In genomic region chr17:306536-307294, GRCh38 we compare ENCODE assay signal across 19 cellular contexts. TPM values are rescaled to one million over a fixed set of nuclear protein-coding genes. Genes with fewer than 3 reads are reported as not detected.
DNase-seq lines count a peak whose midpoint lies in the region; ATAC-seq, FAIRE-seq and TF ChIP-seq lines count a peak whose summit lies in the region.
"Had no signal": no experiment of that assay in that cellular context is flagged by ENCODE, and none has a peak within 500 bp of the region (broad histone marks: within the 10 kb centered on the region; RNA-seq: fewer than 3 reads in every experiment).

No MANE protein-coding gene starts in this region.

- H3K18ac ChIP-seq in neuronal stem cell (ENCODE audit: low read length) = peak overlapping the region; percentile 73

- TF ChIP-seq RAD21 in HepG2 (CRISPR knock-in tag; IDR thresholded peaks at IDR 0.05) = no peak

- H2BK15ac ChIP-seq in neuronal stem cell (ENCODE audit: low read length) = peak overlapping the region; percentile 39

- CTCF ChIA-PET in HepG2 (lab: Yijun Ruan, JAX; ENCODE audit: low intra/inter-chr PET ratio, low total read pairs) = no interaction called here

- H3K27ac Mint-ChIP-seq in chondrocyte (ENCODE audit: unreplicated experiment) = no peak overlapping the region
- no peak overlapping the region for H3K27ac Mint-ChIP-seq in activated naive CD8-positive, alpha-beta T cell treated with anti-CD3 and anti-CD28 coated beads for 36 hours
- H3K27ac Mint-ChIP-seq: B cell had no signal

- no peak overlapping the region for H2AFZ ChIP-seq in HepG2 (ENCODE audit: low read length)
- no peak overlapping the region for H2AFZ ChIP-seq in neuronal stem cell (ENCODE audit: low read length)

- H3K4me3 Mint-ChIP-seq in chondrocyte (ENCODE audit: unreplicated experiment) = no peak overlapping the region
- H3K4me3 Mint-ChIP-seq in activated naive CD8-positive, alpha-beta T cell treated with anti-CD3 and anti-CD28 coated beads for 36 hours = no peak overlapping the region
- H3K4me3 Mint-ChIP-seq: B cell; CD4-positive, alpha-beta memory T cell had no signal

- WGBS in HepG2 (ENCODE audit: low lambda C conversion rate) = 93% methylated on average over 25 of the region's 26 CpGs
- no CpG with 5 or more reads among the region's 26 CpGs for WGBS in neuronal stem cell (ENCODE audit: extremely low coverage in 2 of 2, insufficient read length in 2 of 2, insufficient replicate concordance in 1 of 2), 2 donors

- FAIRE-seq in HepG2 (lab: Jason Lieb, UNC) = no peak

- no peak for TF ChIP-seq POLR2A in HepG2 (IDR thresholded peaks at IDR 0.05; ENCODE audit: insufficient read depth in 1 of 2, low read depth in 2 of 2, low read length in 2 of 2)

- no peak overlapping the region for H2BK5ac ChIP-seq in neuronal stem cell (ENCODE audit: low read length)

- H2AK5ac ChIP-seq in neuronal stem cell (ENCODE audit: low read depth, low read length) = peak overlapping the region; percentile 79

- no peaks in the 10 kb centered on the region for H3K36me3 Mint-ChIP-seq in chondrocyte (ENCODE audit: low read depth)
- no peaks in the 10 kb centered on the region for H3K36me3 Mint-ChIP-seq in activated naive CD8-positive, alpha-beta T cell treated with anti-CD3 and anti-CD28 coated beads for 36 hours
- H3K36me3 Mint-ChIP-seq: CD4-positive, alpha-beta memory T cell had no signal

- H3K27me3 ChIP-seq in RWPE2 (ENCODE audit: insufficient read depth, poor library complexity, severe bottlenecking) (peaks cover 5% of the 10 kb centered on the region), HepG2 (ENCODE audit: control insufficient read depth in 1 of 2, insufficient read depth in 2 of 2, low read length in 2 of 2) (no peaks in the 10 kb centered on the region), neuronal stem cell (ENCODE audit: control insufficient read depth in 3 of 3, insufficient read depth in 3 of 3, low read depth in 1 of 3, low read length in 3 of 3) (no peaks in the 10 kb centered on the region)
- H3K27me3 ChIP-seq: SJSA1 had no signal

- no peak overlapping the region for H2BK12ac ChIP-seq in neuronal stem cell (ENCODE audit: low read length)

- peak overlapping the region; percentile 19 for H4K8ac ChIP-seq in neuronal stem cell (ENCODE audit: low read depth, low read length)

- ATAC-seq in RWPE2 (ENCODE audit: low read depth) = no peak
- ATAC-seq in HepG2 = no peak

- no peak for TF ChIP-seq EP300 in HepG2 (IDR thresholded peaks at IDR 0.05; ENCODE audit: low read depth in 2 of 2, low read length in 2 of 2)
- TF ChIP-seq EP300 in HepG2 (CRISPR knock-in tag; IDR thresholded peaks at IDR 0.05; ENCODE audit: borderline replicate concordance) = no peak

- POLR2A ChIA-PET in HepG2 (lab: Yijun Ruan, JAX) = interaction anchor here (1.1 kb wide), 1 partner anchor 45 kb away, joined by 3 read pairs; no protein-coding TSS in a partner anchor

- H3K23ac ChIP-seq in neuronal stem cell (ENCODE audit: low read depth, low read length, poor library complexity) = no peak overlapping the region

- H3K27ac ChIP-seq in RWPE2 (ENCODE audit: poor library complexity, severe bottlenecking) = no peak overlapping the region
- H3K27ac ChIP-seq in HepG2 (ENCODE audit: extremely low read length, insufficient read depth, low read length) = no peak overlapping the region
- H3K27ac ChIP-seq in neuronal stem cell (replicated peaks; ENCODE audit: low read length) = no peak overlapping the region
- H3K27ac ChIP-seq: SJSA1 had no signal

- H3K4me1 Mint-ChIP-seq in chondrocyte (ENCODE audit: low read depth) = no peaks in the 10 kb centered on the region
- H3K4me1 Mint-ChIP-seq in activated naive CD8-positive, alpha-beta T cell treated with anti-CD3 and anti-CD28 coated beads for 36 hours = no peaks in the 10 kb centered on the region
- H3K4me1 Mint-ChIP-seq: B cell; CD4-positive, alpha-beta memory T cell had no signal

- H3K27me3 Mint-ChIP-seq in chondrocyte (ENCODE audit: low read depth) = peaks cover 12% of the 10 kb centered on the region
- H3K27me3 Mint-ChIP-seq in activated naive CD8-positive, alpha-beta T cell treated with anti-CD3 and anti-CD28 coated beads for 36 hours = no peaks in the 10 kb centered on the region
- H3K27me3 Mint-ChIP-seq: B cell had no signal

- DNase-seq in RWPE2 (ENCODE audit: low spot score) (peak; percentile 44), chondrocyte (ENCODE audit: low spot score) (peak; percentile 50), HepG2 (ENCODE audit: low spot score) (no peak), neuronal stem cell (ENCODE audit: low spot score) (no peak), NOMO-1 treated with dmso at 0.1 percent for 144 hours (lab: John Stamatoyannopoulos, UW; ENCODE audit: unreplicated experiment) (no peak), DMS153 treated with DMSO at 0.1 percent for 48 hours (lab: John Stamatoyannopoulos, UW; ENCODE audit: unreplicated experiment) (no peak), DMS 273 (lab: John Stamatoyannopoulos, UW; ENCODE audit: unreplicated experiment) (no peak)
- DNase-seq in activated naive CD8-positive, alpha-beta T cell treated with anti-CD3 and anti-CD28 coated beads for 36 hours = no peak
- DNase-seq: Calu3; CD4-positive, alpha-beta memory T cell; DMS79; HCEC 1CT; NCI-H1930; NCI-H2171; NCI-H446; NCI-H748 treated with DMSO at 0.1 percent for 48 hours; RPMI8226 had no signal

- in situ Hi-C loops in HepG2 (cut with HindIII; ENCODE audit: extremely low pct_ligation_motif_present, low pct_unique_long_range_greater_than_20kb) = no loop called here

- H3K4me2 ChIP-seq in HepG2 (ENCODE audit: low read depth, low read length) (no peak overlapping the region), neuronal stem cell (ENCODE audit: insufficient read depth, low read length, poor library complexity, severe bottlenecking) (no peak overlapping the region)

- peak overlapping the region; percentile 83 for H3K14ac ChIP-seq in neuronal stem cell (ENCODE audit: low read length)

- H2BK120ac ChIP-seq in neuronal stem cell (ENCODE audit: low read depth, low read length) = peak overlapping the region; percentile 9

- no peaks in the 10 kb centered on the region for H3K79me1 ChIP-seq in neuronal stem cell (ENCODE audit: low read depth, low read length)

- H3K4me3 ChIP-seq in RWPE2 (ENCODE audit: severe bottlenecking) (no peak overlapping the region), HepG2 (replicated peaks in 1 of 3; ENCODE audit: insufficient read depth in 1 of 3, low read depth in 2 of 3, low read length in 3 of 3) (no peak overlapping the region), neuronal stem cell (ENCODE audit: low read length in 2 of 2) (no peak overlapping the region)
- H3K4me3 ChIP-seq: SJSA1 had no signal

- H3K36me3 ChIP-seq in RWPE2 (ENCODE audit: low read depth) (no peaks in the 10 kb centered on the region), HepG2 (replicated peaks in 1 of 2; ENCODE audit: control insufficient read depth in 1 of 2, insufficient read depth in 2 of 2, low read length in 2 of 2) (peaks cover 1 to 10% of the 10 kb centered on the region in 2 experiments; a peak in 3 of 5 replicates), neuronal stem cell (replicated peaks in 1 of 2; ENCODE audit: control insufficient read depth in 2 of 2, insufficient read depth in 2 of 2, low read length in 2 of 2) (no peaks in the 10 kb centered on the region)
- H3K36me3 ChIP-seq: SJSA1 had no signal

- H3K9ac ChIP-seq in HepG2 (ENCODE audit: insufficient read depth, low read depth, low read length) = no peak overlapping the region
- peak overlapping the region; percentile 24 for H3K9ac ChIP-seq in neuronal stem cell (ENCODE audit: low read depth, low read length, poor library complexity)

- no TSS peak for BruUV-seq in HepG2 (replicated peaks; lab: Mats Ljungman, UMichigan)

- TF ChIP-seq CTCF in RWPE2 (IDR thresholded peaks at IDR 0.05; ENCODE audit: poor library complexity, severe bottlenecking) (no peak), chondrocyte (IDR thresholded peaks at IDR 0.05) (no peak), HepG2 (CRISPR knock-in tag; IDR thresholded peaks at IDR 0.05) (no peak)

- H3K9me3 Mint-ChIP-seq in chondrocyte (ENCODE audit: low read depth) = no peaks in the 10 kb centered on the region
- no peaks in the 10 kb centered on the region for H3K9me3 Mint-ChIP-seq in activated naive CD8-positive, alpha-beta T cell treated with anti-CD3 and anti-CD28 coated beads for 36 hours
- H3K9me3 Mint-ChIP-seq: CD4-positive, alpha-beta memory T cell had no signal

- no peaks in the 10 kb centered on the region for H3K79me2 ChIP-seq in HepG2 (ENCODE audit: insufficient read depth, low read length)

- H4K20me1 ChIP-seq in HepG2 (ENCODE audit: insufficient read depth, low read length) = peaks cover 4% of the 10 kb centered on the region

- peak overlapping the region; percentile 80 for H4K91ac ChIP-seq in neuronal stem cell (ENCODE audit: low read depth, low read length, poor library complexity)

- H3K9me3 ChIP-seq in RWPE2 (ENCODE audit: severe bottlenecking) = no peaks in the 10 kb centered on the region
- H3K9me3 ChIP-seq in HepG2 (ENCODE audit: low read length) = no peaks in the 10 kb centered on the region
- H3K9me3 ChIP-seq in neuronal stem cell (replicated peaks in 1 of 2; ENCODE audit: control insufficient read depth in 2 of 2, insufficient read depth in 1 of 2, low read depth in 1 of 2, low read length in 2 of 2) = no peaks in the 10 kb centered on the region
- H3K9me3 ChIP-seq: SJSA1 had no signal

- intact Hi-C loops in HepG2 (cut with micrococcal nuclease; ENCODE audit: unreplicated experiment) = no loop called here

- H3K4ac ChIP-seq in neuronal stem cell (ENCODE audit: low read length) = no peak overlapping the region

- no peaks in the 10 kb centered on the region for H3K4me1 ChIP-seq in RWPE2 (ENCODE audit: insufficient read depth, poor library complexity, severe bottlenecking)
- no peaks in the 10 kb centered on the region for H3K4me1 ChIP-seq in HepG2 (ENCODE audit: insufficient read depth, low read length)
- peaks cover 29 to 47% of the 10 kb centered on the region in 2 donors for H3K4me1 ChIP-seq in neuronal stem cell (ENCODE audit: control insufficient read depth in 2 of 2, insufficient read depth in 1 of 2, low read depth in 1 of 2, low read length in 2 of 2)
- H3K4me1 ChIP-seq: SJSA1 had no signal

RNA-seq across cellular contexts. Expression of gene RPH3AL, which starts 45.9 kb away (rescaled TPM):
- total RNA-seq in chondrocyte = 3.4 to 4.1 TPM (median 4.0 TPM) in 3 replicates
- 6.7 and 7.8 TPM in 2 replicates for total RNA-seq in HepG2 (2016; rRNA removed; fragmentation: Illumina TruSeq; extraction: Trizol)
- 10.8 and 13.9 TPM in 2 replicates for total RNA-seq in HepG2 (2016; cell fraction: cytosol; rRNA removed; fragmentation: Illumina TruSeq; extraction: Trizol; ENCODE audit: low read depth)
- total RNA-seq in HepG2 (2016; cell fraction: insoluble cytoplasmic fraction; rRNA removed; fragmentation: Illumina TruSeq; extraction: Trizol) = 8.0 and 8.6 TPM in 2 replicates
- total RNA-seq in HepG2 (2016; cell fraction: membrane; rRNA removed; fragmentation: Illumina TruSeq; extraction: Trizol) = 12.1 and 13.4 TPM in 2 replicates
- total RNA-seq in HepG2 (2016; cell fraction: nucleus; rRNA removed; fragmentation: Illumina TruSeq; extraction: Trizol) = 6.4 and 8.4 TPM in 2 replicates
- polyA plus RNA-seq in HepG2 (2011; rRNA removed) = 16.4 and 20.7 TPM in 2 replicates
- 14.3 and 17.0 TPM in 2 replicates for polyA plus RNA-seq in HepG2 (2011; cell fraction: cytosol; rRNA removed)
- 21.3 and 26.7 TPM in 2 replicates for polyA plus RNA-seq in HepG2 (2011; cell fraction: nucleus; rRNA removed)
- polyA plus RNA-seq in HepG2 (2012) = 11.7 and 14.0 TPM in 2 replicates
- polyA plus RNA-seq in HepG2 (2016; cell fraction: cytosol; fragmentation: Illumina TruSeq; extraction: Trizol; ENCODE audit: low read depth) = 4.1 and 4.3 TPM in 2 replicates
- polyA plus RNA-seq in HepG2 (2016; cell fraction: insoluble cytoplasmic fraction; fragmentation: Illumina TruSeq; extraction: Trizol; ENCODE audit: low read depth) = 6.7 and 7.3 TPM in 2 replicates
- polyA plus RNA-seq in HepG2 (2016; cell fraction: membrane; fragmentation: Illumina TruSeq; extraction: Trizol; ENCODE audit: low read depth) = 9.3 and 12.3 TPM in 2 replicates
- polyA plus RNA-seq in HepG2 (2016; cell fraction: nucleus; fragmentation: Illumina TruSeq; extraction: Trizol; ENCODE audit: insufficient read depth, low read depth) = 8.0 and 9.6 TPM in 2 replicates
- polyA minus RNA-seq in HepG2 (2011; rRNA and poly(A)+ RNA removed; ENCODE audit: low replicate concordance) = 4.7 and 30.0 TPM in 2 replicates
- 12.5 TPM in 2 replicates for polyA minus RNA-seq in HepG2 (2011; cell fraction: cytosol; rRNA and poly(A)+ RNA removed)
- polyA minus RNA-seq in HepG2 (2011; cell fraction: nucleus; rRNA and poly(A)+ RNA removed) = 29.4 and 31.1 TPM in 2 replicates
- polyA plus RNA-seq in neuronal stem cell (2013, experiment 1 of 2) = 7.7 TPM
- 6.5 TPM for polyA plus RNA-seq in neuronal stem cell (2013, experiment 2 of 2)
- total RNA-seq in activated naive CD8-positive, alpha-beta T cell treated with anti-CD3 and anti-CD28 coated beads for 36 hours = 1 to 10 TPM in 1 of 2 experiments, under 1 TPM in 1; 0.64 to 1.2 TPM

Comparison
In these comparisons a context has a peak if more than half of its experiments do, and no peak if none do; other contexts are left out.
1. DNase-seq: peak in RWPE2 (single experiment) and chondrocyte (single experiment); none in HepG2 (single experiment), neuronal stem cell (single experiment), NOMO-1 treated with dmso at 0.1 percent for 144 hours (single experiment), DMS153 treated with DMSO at 0.1 percent for 48 hours (single experiment), activated naive CD8-positive, alpha-beta T cell treated with anti-CD3 and anti-CD28 coated beads for 36 hours (single experiment) and DMS 273 (single experiment).